In genomic region chr1:18942340-18942739, GRCh38 we compare ENCODE assay signal across 1 cellular context.
A peak's percentile ranks its signal among the peaks of the same experiment; 100 is the strongest.
TF ChIP-seq lines count a peak whose summit lies in the region.

No MANE protein-coding gene starts in this region.

TF ChIP-seq in K562, 482 proteins besides CTCF, POLR2A, EP300 and RAD21:
- TF ChIP-seq MXD1 (CRISPR knock-in tag; IDR thresholded peaks at IDR 0.05; ENCODE audit: borderline replicate concordance, poor library complexity, severe bottlenecking) (no peak), AFF1 (IDR thresholded peaks at IDR 0.05; ENCODE audit: low read depth in 1 of 2, partially characterized antibody in 2 of 2) (no peak), POLR3A (IDR thresholded peaks at IDR 0.05; ENCODE audit: borderline replicate concordance, extremely low read depth, insufficient read depth, insufficient read length) (no peak), NFIC (IDR thresholded peaks at IDR 0.05) (no peak), CBX3 (IDR thresholded peaks at IDR 0.05; ENCODE audit: borderline replicate concordance in 1 of 2, low read length in 2 of 2) (no peak), ZSCAN32 (CRISPR knock-in tag; IDR thresholded peaks at IDR 0.05) (no peak), IRF2 (CRISPR knock-in tag; IDR thresholded peaks at IDR 0.05) (no peak), POLR2AphosphoS5 (IDR thresholded peaks at IDR 0.05; ENCODE audit: control insufficient read depth, insufficient read depth, low read depth, low read length) (no peak), ZNF121 (CRISPR knock-in tag; conservative IDR thresholded peaks at IDR 0.05) (no peak), FOXM1 (IDR thresholded peaks at IDR 0.05; ENCODE audit: low read depth) (no peak), FOXM1 (CRISPR knock-in tag; IDR thresholded peaks at IDR 0.05; ENCODE audit: low read depth) (no peak), KDM1A (IDR thresholded peaks at IDR 0.05) (peak in 1 of 2 experiments; percentile 48; a peak in 1 of 4 replicates), BCOR (IDR thresholded peaks at IDR 0.05) (peak; percentile 55), RBM25 (IDR thresholded peaks at IDR 0.05; ENCODE audit: low read depth, low read length, severe bottlenecking) (peak; percentile 31), NR4A1 (CRISPR knock-in tag; IDR thresholded peaks at IDR 0.05) (no peak), NR4A1 (tag; IDR thresholded peaks at IDR 0.05) (no peak)
